20 cellular contexts compared by ENCODE assay signal in the genomic region with DNA sequence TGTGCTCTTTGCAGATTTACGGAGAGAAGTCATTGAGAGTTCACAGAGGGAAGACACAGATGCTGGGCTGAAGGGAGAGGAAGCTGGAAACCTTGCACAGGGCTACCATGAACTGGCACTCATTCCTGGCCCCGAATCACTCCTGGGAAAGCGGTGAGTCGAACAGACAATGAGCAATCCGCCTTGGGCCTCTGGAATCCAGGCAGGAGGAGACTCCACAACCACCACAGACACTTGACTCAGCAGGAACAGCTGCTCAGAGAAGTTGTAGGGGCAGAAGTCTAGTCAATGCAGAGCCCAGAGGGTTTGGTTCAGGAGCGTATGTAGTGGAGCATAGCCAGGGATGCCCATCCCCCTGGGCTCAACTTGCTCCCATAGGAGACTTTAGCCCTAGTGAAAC.
DNase-seq lines count a peak whose midpoint lies in the region; TF ChIP-seq lines count a peak whose summit lies in the region.
"Had no signal": no experiment of that assay in that cellular context is flagged by ENCODE, and none has a peak within 500 bp of the region (broad histone marks: within the 10 kb centered on the region; RNA-seq: fewer than 3 reads in every experiment).

No MANE protein-coding gene starts in this region.

- CTCF ChIA-PET in Caco-2 (lab: Charles Lee) = no interaction called here
- CTCF ChIA-PET in SK-N-SH (lab: Yijun Ruan, JAX) = no interaction called here

- H3K4ac ChIP-seq in mesenchymal stem cell (ENCODE audit: low read depth in 1 of 2, low read length in 2 of 2) = no peak overlapping the region

- H3K27ac ChIP-seq in mesenchymal stem cell (ENCODE audit: low read length, poor library complexity, severe bottlenecking) = no peak overlapping the region
- H3K27ac ChIP-seq in SK-N-SH (ENCODE audit: low read depth in 2 of 2, low read length in 1 of 2) = no peak overlapping the region
- H3K27ac ChIP-seq: KMS-11, RWPE1 had no signal

- H3K27me3 Mint-ChIP-seq in HFFc6 (ENCODE audit: insufficient read depth) (no peaks in the 10 kb centered on the region; the same call in none of the 2 replicates), Caco-2 (ENCODE audit: insufficient read depth, unreplicated experiment) (peaks cover 2% of the 10 kb centered on the region)
- H3K27me3 Mint-ChIP-seq: CD4-positive, alpha-beta T cell had no signal

- H3K79me1 ChIP-seq in mesenchymal stem cell (replicated peaks; ENCODE audit: low read length, poor library complexity, severe bottlenecking) = no peaks in the 10 kb centered on the region

- no peaks in the 10 kb centered on the region for H3F3A ChIP-seq in SK-N-SH (replicated peaks; ENCODE audit: insufficient read depth)

- H3K9me3 ChIP-seq in mesenchymal stem cell (ENCODE audit: control insufficient read depth, low read length) (no peaks in the 10 kb centered on the region), Caco-2 (no peaks in the 10 kb centered on the region), SK-N-SH (no peaks in the 10 kb centered on the region)

- no peak overlapping the region for H3K9ac ChIP-seq in mesenchymal stem cell (ENCODE audit: low read length)
- H3K9ac ChIP-seq in SK-N-SH = no peak overlapping the region
- H3K9ac ChIP-seq: KMS-11 had no signal

- no peaks in the 10 kb centered on the region for H3K36me3 Mint-ChIP-seq in HFFc6 (ENCODE audit: low read depth)
- no peaks in the 10 kb centered on the region for H3K36me3 Mint-ChIP-seq in Caco-2 (ENCODE audit: insufficient read depth, unreplicated experiment)

- no peak overlapping the region for H2AK5ac ChIP-seq in mesenchymal stem cell (ENCODE audit: low read length, severe bottlenecking)

- no peak overlapping the region for H3K18ac ChIP-seq in mesenchymal stem cell (ENCODE audit: low read depth in 1 of 2, low read length in 2 of 2)

- H2BK5ac ChIP-seq in mesenchymal stem cell (ENCODE audit: low read depth, low read length, poor library complexity, severe bottlenecking) = no peak overlapping the region

- no peak overlapping the region for H2BK120ac ChIP-seq in mesenchymal stem cell (ENCODE audit: low read depth, low read length)

- H4K20me1 ChIP-seq in SK-N-SH (ENCODE audit: insufficient read depth) = no peaks in the 10 kb centered on the region

- H3K4me1 Mint-ChIP-seq in HFFc6 (ENCODE audit: low read depth) (peaks cover 5% of the 10 kb centered on the region; the same call in 1 of the 2 replicates), Caco-2 (ENCODE audit: low read depth, unreplicated experiment) (no peaks in the 10 kb centered on the region)
- H3K4me1 Mint-ChIP-seq: H9 had no signal

- no peak overlapping the region for H3K4me3 ChIP-seq in foreskin fibroblast (ENCODE audit: low read depth in 1 of 2, low read length in 2 of 2)
- H3K4me3 ChIP-seq in mesenchymal stem cell (ENCODE audit: insufficient read depth in 1 of 2, low read depth in 1 of 2, low read length in 2 of 2) = no peak overlapping the region
- H3K4me3 ChIP-seq in Caco-2 (ENCODE audit: low read depth, low read length) = no peak overlapping the region
- H3K4me3 ChIP-seq in SK-N-SH (ENCODE audit: low read depth in 2 of 2, low read length in 1 of 2) = no peak overlapping the region

- DNase-seq in AG08395 (ENCODE audit: low spot score) = peak; percentile 28
- peak; percentile 4 for DNase-seq in HFFc6
- DNase-seq in astrocyte of the hippocampus (ENCODE audit: low read depth, low spot score) = peak; percentile 2
- DNase-seq in foreskin fibroblast = peak; percentile 2 to 23
- no peak for DNase-seq in mesenchymal stem cell
- no peak for DNase-seq in Caco-2
- no peak for DNase-seq in HT-29 (ENCODE audit: low spot score)
- DNase-seq in SK-N-SH = no peak
- DNase-seq: 8988T; CD4-positive, alpha-beta T cell; DMS153; H9; NCI-H1048; NCI-H1436; NCI-H1930; NCI-H226; NCI-H524; PC-3 had no signal

- H2AFZ ChIP-seq in mesenchymal stem cell (ENCODE audit: low read depth, low read length) (no peak overlapping the region), SK-N-SH (ENCODE audit: low read depth) (no peak overlapping the region)

- no peak overlapping the region for H3K23ac ChIP-seq in mesenchymal stem cell (ENCODE audit: low read length in 2 of 2)

- no peak overlapping the region for H3K14ac ChIP-seq in mesenchymal stem cell (ENCODE audit: low read length in 2 of 2)

- TF ChIP-seq EP300 in SK-N-SH (IDR thresholded peaks at IDR 0.05; ENCODE audit: borderline replicate concordance in 1 of 2, low read depth in 1 of 2, low read length in 1 of 2) = no peak

- H3K9me2 ChIP-seq in SK-N-SH = no peaks in the 10 kb centered on the region

- no peak for TF ChIP-seq CTCF in HFFc6 (IDR thresholded peaks at IDR 0.05)
- no peak for TF ChIP-seq CTCF in foreskin fibroblast (IDR thresholded peaks at IDR 0.05; ENCODE audit: low read depth, low read length)
- TF ChIP-seq CTCF in Caco-2 (IDR thresholded peaks at IDR 0.05; ENCODE audit: insufficient read depth in 1 of 2, low read depth in 1 of 2, low read length in 1 of 2, severe bottlenecking in 1 of 2, unreplicated experiment in 1 of 2) = no peak
- TF ChIP-seq CTCF in SK-N-SH (IDR thresholded peaks at IDR 0.05) = no peak

- no peak overlapping the region for H4K8ac ChIP-seq in mesenchymal stem cell (ENCODE audit: low read length)

- H2BK12ac ChIP-seq in mesenchymal stem cell (ENCODE audit: low read length in 2 of 2) = no peak overlapping the region

- H4K91ac ChIP-seq in mesenchymal stem cell (ENCODE audit: low read length) = no peak overlapping the region

- no peaks in the 10 kb centered on the region for H3K9me3 Mint-ChIP-seq in HFFc6
- no peaks in the 10 kb centered on the region for H3K9me3 Mint-ChIP-seq in Caco-2 (ENCODE audit: unreplicated experiment)
- H3K9me3 Mint-ChIP-seq: CD4-positive, alpha-beta T cell had no signal

- H3K79me2 ChIP-seq in SK-N-SH (ENCODE audit: insufficient read depth) = no peaks in the 10 kb centered on the region

- H3K4me2 ChIP-seq in mesenchymal stem cell (ENCODE audit: low read length, poor library complexity, severe bottlenecking) (no peak overlapping the region), SK-N-SH (no peak overlapping the region)
- H3K4me2 ChIP-seq: KMS-11 had no signal

- H3K4me3 Mint-ChIP-seq in HFFc6 = no peak overlapping the region
- H3K4me3 Mint-ChIP-seq in Caco-2 (ENCODE audit: unreplicated experiment) = no peak overlapping the region
- H3K4me3 Mint-ChIP-seq: CD4-positive, alpha-beta T cell; H9 had no signal

- no peak for TF ChIP-seq RAD21 in SK-N-SH (IDR thresholded peaks at IDR 0.05; ENCODE audit: low read length)

- POLR2A ChIA-PET in Caco-2 (lab: Charles Lee) = no interaction called here
- POLR2A ChIA-PET in SK-N-SH (lab: Yijun Ruan, JAX) = no interaction called here

- no TSS peak for BruUV-seq in Caco-2 (replicated peaks; lab: Mats Ljungman, UMichigan)

- H3K4me1 ChIP-seq in mesenchymal stem cell (ENCODE audit: control insufficient read depth, insufficient read depth, low read depth, low read length) (no peaks in the 10 kb centered on the region), Caco-2 (no peaks in the 10 kb centered on the region), SK-N-SH (ENCODE audit: control insufficient read depth in 1 of 2, insufficient read depth in 2 of 2, low read depth in 1 of 2, low read length in 1 of 2) (no peaks in the 10 kb centered on the region)

- H3K36me3 ChIP-seq in mesenchymal stem cell (ENCODE audit: control insufficient read depth in 1 of 2, insufficient read depth in 2 of 2, low read depth in 1 of 2, low read length in 2 of 2) (no peaks in the 10 kb centered on the region), Caco-2 (ENCODE audit: control insufficient read depth, insufficient read depth, low read length) (no peaks in the 10 kb centered on the region), SK-N-SH (replicated peaks in 1 of 2; ENCODE audit: control insufficient read depth in 1 of 2, insufficient read depth in 2 of 2, low read length in 1 of 2) (no peaks in the 10 kb centered on the region)

- H3K27me3 ChIP-seq in mesenchymal stem cell (ENCODE audit: control insufficient read depth in 1 of 2, insufficient read depth in 1 of 2, low read length in 2 of 2) (no peaks in the 10 kb centered on the region), Caco-2 (replicated peaks; ENCODE audit: control insufficient read depth, insufficient read depth, low read length) (no peaks in the 10 kb centered on the region), SK-N-SH (ENCODE audit: insufficient read depth) (no peaks in the 10 kb centered on the region)

- intact Hi-C loops in Caco-2 (cut with micrococcal nuclease; ENCODE audit: unreplicated experiment) = no loop called here

- H2BK15ac ChIP-seq in mesenchymal stem cell (ENCODE audit: low read depth, poor library complexity, severe bottlenecking) = no peak overlapping the region

- H3K27ac Mint-ChIP-seq in HFFc6 = no peak overlapping the region
- no peak overlapping the region for H3K27ac Mint-ChIP-seq in Caco-2 (ENCODE audit: unreplicated experiment)
- H3K27ac Mint-ChIP-seq: CD4-positive, alpha-beta T cell; H9 had no signal

- 68% methylated on average over 2 of the region's 6 CpGs for WGBS in mesenchymal stem cell
- WGBS in SK-N-SH (ENCODE audit: low lambda C conversion rate) = 3% methylated on average over 4 of the region's 6 CpGs

TF ChIP-seq in SK-N-SH, 30 proteins besides CTCF, POLR2A, EP300 and RAD21 (continues in another document):
- TF ChIP-seq GATA2 (CRISPR knock-in tag; IDR thresholded peaks at IDR 0.05) (no peak), MEF2A (IDR thresholded peaks at IDR 0.05; ENCODE audit: borderline replicate concordance, low read depth) (no peak), CHD2 (IDR thresholded peaks at IDR 0.05; ENCODE audit: low read length, partially characterized antibody) (no peak), FOXJ3 (CRISPR knock-in tag; IDR thresholded peaks at IDR 0.05) (no peak), RFX5 (IDR thresholded peaks at IDR 0.05; ENCODE audit: low read length) (no peak), GABPA (IDR thresholded peaks at IDR 0.05; ENCODE audit: low read depth) (no peak), FOXM1 (IDR thresholded peaks at IDR 0.05; ENCODE audit: low read depth) (no peak), ELF1 (IDR thresholded peaks at IDR 0.05) (no peak), NRF1 (IDR thresholded peaks at IDR 0.05; ENCODE audit: low read depth, low read length) (no peak), MXI1 (IDR thresholded peaks at IDR 0.05; ENCODE audit: low read depth, low read length) (no peak), RCOR1 (IDR thresholded peaks at IDR 0.05; ENCODE audit: low read length) (no peak), SIN3A (IDR thresholded peaks at IDR 0.05; ENCODE audit: borderline replicate concordance, low read depth, low read length) (no peak), IRF3 (IDR thresholded peaks at IDR 0.05; ENCODE audit: low read depth, low read length) (no peak)

Comparison
In these comparisons a context has a peak if more than half of its experiments do, and no peak if none do; other contexts are left out.
1. DNase-seq: peak in AG08395 (single experiment), HFFc6 (single experiment), astrocyte of the hippocampus (single experiment) and foreskin fibroblast (2 of 2); none in mesenchymal stem cell (single experiment), Caco-2 (0 of 2), HT-29 (single experiment) and SK-N-SH (single experiment).